33 cellular contexts compared by ENCODE assay signal in the genomic region with DNA sequence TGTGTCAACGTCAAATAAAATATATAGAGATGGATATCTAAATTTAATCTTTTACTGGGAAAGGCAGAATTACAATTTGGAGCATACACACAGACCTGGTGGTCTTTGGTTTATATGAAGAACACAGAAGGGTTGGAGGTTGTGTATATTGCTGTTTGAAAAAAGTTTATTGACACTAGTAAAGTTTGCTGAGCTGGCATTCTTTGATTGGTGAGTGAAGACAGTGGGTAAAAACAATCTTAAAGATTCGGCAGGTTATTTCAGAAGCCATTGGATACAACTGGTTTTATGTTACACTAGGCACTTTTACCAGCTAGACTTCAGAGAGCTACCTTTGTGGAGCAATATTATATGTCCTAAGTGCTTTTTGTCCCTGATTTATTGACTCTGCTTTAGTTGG. TPM values are rescaled to one million over a fixed set of nuclear protein-coding genes. Genes with fewer than 3 reads are reported as not detected.
"Had no signal": no experiment of that assay in that cellular context is flagged by ENCODE, and none has a peak within 500 bp of the region (broad histone marks: within the 10 kb centered on the region; RNA-seq: fewer than 3 reads in every experiment).

No MANE protein-coding gene starts in this region.

- H3K9ac ChIP-seq: neural progenitor cell, parathyroid adenoma had no signal

- H3K79me2 ChIP-seq: parathyroid adenoma had no signal

- DNase-seq: natural killer cell; occipital lobe; ovary; posterior cingulate gyrus; psoas muscle; right cardiac atrium; spleen; stimulated activated CD4-positive, alpha-beta T cell treated with anti-CD3 and anti-CD28 coated beads, Interleukin-12 subunit alpha, Interleukin-12 subunit beta, amount 100 ng/mL, for 4 hours; stimulated activated CD4-positive, alpha-beta T cell treated with anti-CD3 and anti-CD28 coated beads, Interleukin-1b, Interleukin-23, amount 100 ng/mL, for 48 hours; stimulated activated CD4-positive, alpha-beta T cell treated with anti-CD3 and anti-CD28 coated beads, Interleukin-4, amount 100 ng/mL, for 1 hour; stimulated activated CD4-positive, alpha-beta T cell treated with anti-CD3 and anti-CD28 coated beads, Interleukin-4, amount 100 ng/mL, for 4 hours; stimulated activated CD8-positive, alpha-beta memory T cell treated with anti-CD3 and anti-CD28 coated beads, Interleukin-4, amount 100 ng/mL, for 48 hours; stimulated activated naive CD4-positive, alpha-beta T cell; stimulated activated naive CD8-positive, alpha-beta T cell treated with anti-CD3 and anti-CD28 coated beads, Interleukin-15, amount 100 ng/mL, for 72 hours; stimulated activated naive CD8-positive, alpha-beta T cell treated with anti-CD3 and anti-CD28 coated beads, Interleukin-15, Interleukin-2, amounts not matched to agents 100 U/mL and 50 U/mL, for 24 hours; substantia nigra; testis; tibial artery; transverse colon; upper lobe of right lung; uterus had no signal

- H3K9me3 ChIP-seq: ovary, psoas muscle, suprapubic skin, testis, tibial artery, transverse colon, upper lobe of right lung, uterus had no signal

- H3K4me1 ChIP-seq: neural progenitor cell, parathyroid adenoma, psoas muscle, spleen, suprapubic skin, testis, tibial artery, transverse colon, upper lobe of right lung, uterus had no signal

- H3K36me3 ChIP-seq: neural progenitor cell, ovary, spleen, suprapubic skin, tibial artery, transverse colon, upper lobe of right lung had no signal

- H2AFZ ChIP-seq: neural progenitor cell, parathyroid adenoma had no signal

- H3K27me3 ChIP-seq: neural progenitor cell, ovary, spleen, suprapubic skin, testis, tibial artery, transverse colon, upper lobe of right lung, uterus had no signal

- H3K27ac ChIP-seq: neural progenitor cell, ovary, parathyroid adenoma, psoas muscle, skin epidermis, spleen, suprapubic skin, testis, tibial artery, transverse colon, upper lobe of right lung, uterus had no signal

- H3K4me2 ChIP-seq: neural progenitor cell, smooth muscle cell had no signal

- ATAC-seq: natural killer cell; psoas muscle; right cardiac atrium; sciatic nerve; stimulated activated memory B cell treated with anti-CD40 and anti-IgM and Interleukin-4, amounts not matched to agents 10 μg/mL and 1 μg/mL and 100 μg/mL, for 72 hours; stimulated activated naive CD8-positive, alpha-beta T cell treated with anti-CD3 and anti-CD28 coated beads, Interleukin-15, amount 100 ng/mL, for 72 hours; stimulated activated naive CD8-positive, alpha-beta T cell treated with anti-CD3 and anti-CD28 coated beads, Interleukin-15, Interleukin-2, amounts not matched to agents 100 U/mL and 50 U/mL, for 24 hours; upper lobe of right lung had no signal

- H3K4me3 ChIP-seq: neural progenitor cell, ovary, psoas muscle, skin epidermis, smooth muscle cell, spleen, suprapubic skin, testis, tibial artery, transverse colon, upper lobe of right lung, uterus had no signal

RNA-seq across cellular contexts. Expression of a gene that starts 27.2 kb away (rescaled TPM):
- total RNA-seq: natural killer cell, occipital lobe, osteoblast, ovary, progenitor cell of endocrine pancreas, psoas muscle, renal cortical epithelial cell, right cardiac atrium, sciatic nerve, smooth muscle cell, spleen, suprapubic skin, transverse colon, upper lobe of right lung, urinary bladder, uterus had no signal
- polyA plus RNA-seq: neural cell, ovary, psoas muscle, right cardiac atrium, smooth muscle cell, spleen, urinary bladder had no signal
